ENCODE assay signal across 27 cellular contexts in genomic region chr21:33917421-33917820, GRCh38.
"Had no signal": no experiment of that assay in that cellular context is flagged by ENCODE, and none has a peak within 500 bp of the region (broad histone marks: within the 10 kb centered on the region; RNA-seq: fewer than 3 reads in every experiment).

No MANE protein-coding gene starts in this region.

- ATAC-seq: foreskin keratinocyte; gastroesophageal sphincter; heart right ventricle; left cardiac atrium; lower lobe of right lung; natural killer cell; stimulated activated memory B cell treated with anti-CD40 and anti-IgM and Interleukin-4, amounts not matched to agents 10 μg/mL and 1 μg/mL and 100 μg/mL, for 72 hours; stimulated activated naive CD8-positive, alpha-beta T cell treated with anti-CD3 and anti-CD28 coated beads, Interleukin-15, Interleukin-2, amounts not matched to agents 100 U/mL and 50 U/mL, for 24 hours had no signal

- H2AFZ ChIP-seq: parathyroid adenoma had no signal

- DNase-seq: dermis blood vessel endothelial cell; effector memory CD4-positive, alpha-beta T cell; foreskin keratinocyte; glutamatergic neuron; heart right ventricle; hippocampal formation; left cardiac atrium; left ventricle myocardium inferior; lower lobe of right lung; natural killer cell; sigmoid colon; stimulated activated CD4-positive, alpha-beta T cell treated with anti-CD3 and anti-CD28 coated beads, Interleukin-2, amount 100 ng/mL, for 24 hours; stimulated activated CD4-positive, alpha-beta T cell treated with anti-CD3 and anti-CD28 coated beads, Interleukin-4, amount 100 ng/mL, for 24 hours; stimulated activated naive CD8-positive, alpha-beta T cell treated with anti-CD3 and anti-CD28 coated beads, Interleukin-15, Interleukin-2, amounts not matched to agents 100 U/mL and 50 U/mL, for 24 hours; substantia nigra; testis; tibial artery had no signal

- H3K27me3 ChIP-seq: esophagus muscularis mucosa, foreskin keratinocyte, gastroesophageal sphincter, right atrium auricular region, sigmoid colon, testis, tibial artery had no signal

- H3K9me3 Mint-ChIP-seq: memory B cell; natural killer cell; stimulated activated memory B cell treated with anti-CD40 and anti-IgM and Interleukin-4, amounts not matched to agents 10 μg/mL and 1 μg/mL and 100 μg/mL, for 72 hours; type B pancreatic cell had no signal

- H3K9me3 ChIP-seq: esophagus muscularis mucosa, gastroesophageal sphincter, heart right ventricle, left ventricle myocardium inferior, lower lobe of right lung, neutrophil, right atrium auricular region, sigmoid colon, testis, tibial artery had no signal

- H3K9ac ChIP-seq: parathyroid adenoma had no signal

- H3K4me3 ChIP-seq: coronary artery, esophagus muscularis mucosa, gastroesophageal sphincter, heart right ventricle, left ventricle myocardium inferior, lower lobe of right lung, right atrium auricular region, sigmoid colon, testis, tibial artery had no signal

- H3K27ac ChIP-seq: coronary artery, esophagus muscularis mucosa, foreskin keratinocyte, gastroesophageal sphincter, heart right ventricle, left ventricle myocardium inferior, lower lobe of right lung, neutrophil, parathyroid adenoma, right atrium auricular region, sigmoid colon, testis, tibial artery had no signal

- H3K27ac Mint-ChIP-seq: memory B cell; natural killer cell; progenitor cell of endocrine pancreas; stimulated activated memory B cell treated with anti-CD40 and anti-IgM and Interleukin-4, amounts not matched to agents 10 μg/mL and 1 μg/mL and 100 μg/mL, for 72 hours; type B pancreatic cell had no signal

- H3K36me3 Mint-ChIP-seq: natural killer cell had no signal
